Comparison of ENCODE assay signal across 8 cellular contexts in the genomic region with DNA sequence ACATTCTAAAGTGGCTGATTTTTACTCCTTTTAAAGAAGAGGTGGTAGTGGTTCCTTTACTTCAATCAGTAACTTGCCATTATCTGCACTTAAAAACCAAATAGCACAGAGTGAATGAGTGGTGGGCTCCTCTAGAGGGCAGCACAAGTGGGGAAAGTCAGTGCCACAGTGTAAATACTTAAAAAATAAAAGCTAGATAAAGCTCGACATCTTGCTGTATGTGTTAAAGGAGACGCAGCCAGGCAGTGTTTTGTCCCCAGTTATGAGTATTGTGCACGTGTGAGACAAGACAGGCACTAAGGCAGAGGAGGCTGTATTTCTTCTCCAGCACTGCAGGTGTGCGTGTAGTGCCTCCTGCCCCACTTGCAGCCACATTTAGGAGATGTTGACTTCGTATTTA. TPM values are rescaled to one million over a fixed set of nuclear protein-coding genes. Genes with fewer than 3 reads are reported as not detected.
A peak's percentile ranks its signal among the peaks of the same experiment; 100 is the strongest.
DNase-seq lines count a peak whose midpoint lies in the region; ATAC-seq and TF ChIP-seq lines count a peak whose summit lies in the region.

No MANE protein-coding gene starts in this region.

- no peak overlapping the region for H4K5ac ChIP-seq in H9 (ENCODE audit: insufficient read length, low read depth, low read length)

- no peak overlapping the region for H2AFZ ChIP-seq in H9 (ENCODE audit: low read length)
- no peak overlapping the region for H2AFZ ChIP-seq in OCI-LY7 (ENCODE audit: low read length)

- POLR2A ChIA-PET in activated CD4-positive, alpha-beta T cell treated with anti-CD3 and anti-CD28 coated beads for 36 hours (lab: Charles Lee): no interaction called here
- POLR2A ChIA-PET in OCI-LY7 (lab: Charles Lee): interaction anchor here (0.9 kb wide), 1 partner anchor 11 kb away, joined by 3 read pairs; no protein-coding TSS in a partner anchor
- POLR2A ChIA-PET in naive thymus-derived CD4-positive, alpha-beta T cell (lab: Charles Lee): no interaction called here

- H3K4me1 Mint-ChIP-seq in activated CD4-positive, alpha-beta T cell treated with anti-CD3 and anti-CD28 coated beads for 36 hours: peaks cover 9% of the 10 kb centered on the region
- peaks cover 4 to 7% of the 10 kb centered on the region in 2 experiments; a peak in 3 of 4 replicates for H3K4me1 Mint-ChIP-seq in H9
- peaks cover 0 to 8% (median 5%) of the 10 kb centered on the region in 7 donors for H3K4me1 Mint-ChIP-seq in naive thymus-derived CD4-positive, alpha-beta T cell

- no peaks in the 10 kb centered on the region for H3K9me3 Mint-ChIP-seq in activated CD4-positive, alpha-beta T cell treated with anti-CD3 and anti-CD28 coated beads for 36 hours (ENCODE audit: low read depth)
- no peaks in the 10 kb centered on the region for H3K9me3 Mint-ChIP-seq in H9
- H3K9me3 Mint-ChIP-seq in naive thymus-derived CD4-positive, alpha-beta T cell: no peaks in the 10 kb centered on the region

- intact Hi-C loops in activated CD4-positive, alpha-beta T cell treated with anti-CD3 and anti-CD28 coated beads for 36 hours (cut with DNase I, micrococcal nuclease): loop anchor here (2.0 to 5.0 kb wide), 2 partner anchors 119 to 352 kb away; no protein-coding TSS in a partner anchor
- intact Hi-C loops in OCI-LY7 (cut with micrococcal nuclease; ENCODE audit: unreplicated experiment): no loop called here
- intact Hi-C loops in naive thymus-derived CD4-positive, alpha-beta T cell (cut with micrococcal nuclease): loop anchor here (1.0 to 2.0 kb wide), 3 partner anchors 16 to 356 kb away; no protein-coding TSS in a partner anchor

- no peaks in the 10 kb centered on the region for H3K9me2 ChIP-seq in OCI-LY7 (ENCODE audit: insufficient read depth, low read length)

- H3K79me1 ChIP-seq in H9 (ENCODE audit: insufficient read depth, low read depth, low read length, poor library complexity, severe bottlenecking): no peaks in the 10 kb centered on the region

- H4K8ac ChIP-seq in H9 (replicated peaks; ENCODE audit: insufficient read length, low read depth, low read length): no peak overlapping the region

- peaks cover 20% of the 10 kb centered on the region for H3K36me3 Mint-ChIP-seq in activated CD4-positive, alpha-beta T cell treated with anti-CD3 and anti-CD28 coated beads for 36 hours (ENCODE audit: low read depth)
- H3K36me3 Mint-ChIP-seq in H9 (ENCODE audit: insufficient read depth in 1 of 3, low read depth in 3 of 3): no peaks in the 10 kb centered on the region
- peaks cover 6 to 52% (median 19%) of the 10 kb centered on the region in 5 donors for H3K36me3 Mint-ChIP-seq in naive thymus-derived CD4-positive, alpha-beta T cell

- no peaks in the 10 kb centered on the region for H3K27me3 Mint-ChIP-seq in activated CD4-positive, alpha-beta T cell treated with anti-CD3 and anti-CD28 coated beads for 36 hours
- H3K27me3 Mint-ChIP-seq in H9 (ENCODE audit: low read depth): no peaks in the 10 kb centered on the region
- no peaks in the 10 kb centered on the region for H3K27me3 Mint-ChIP-seq in naive thymus-derived CD4-positive, alpha-beta T cell

- H3K27ac ChIP-seq in H9 (ENCODE audit: insufficient read length, low read depth, low read length) (no peak overlapping the region), OCI-LY7 (ENCODE audit: low read depth, low read length, poor library complexity, severe bottlenecking) (no peak overlapping the region)
- no peak overlapping the region for H3K27ac ChIP-seq in naive thymus-derived CD4-positive, alpha-beta T cell (ENCODE audit: low read depth, low read length)

- no TSS peak for BruUV-seq in OCI-LY7 (replicated peaks; lab: Mats Ljungman, UMichigan)

- peak; percentile 51 for DNase-seq in activated CD4-positive, alpha-beta T cell treated with anti-CD3 and anti-CD28 coated beads for 36 hours
- DNase-seq in activated CD4-positive, alpha-beta T cell treated with anti-CD3 and anti-CD28 coated beads for 1 hour: no peak
- peak; percentile 44 for DNase-seq in H9
- DNase-seq in OCI-LY7 (ENCODE audit: low spot score): peak; percentile 32
- peak; percentile 56 to 65 for DNase-seq in cardiac fibroblast (ENCODE audit: low read depth in 2 of 2)
- DNase-seq in naive thymus-derived CD4-positive, alpha-beta T cell: peak in 6 of 9 donors; percentile 11 to 52 (median 34)
- DNase-seq in ecto neural progenitor cell (ENCODE audit: low spot score): no peak
- DNase-seq in NCI-H146 (lab: John Stamatoyannopoulos, UW): no peak

- no peaks in the 10 kb centered on the region for H3K23me2 ChIP-seq in H9 (ENCODE audit: insufficient read length, low read depth, low read length, poor library complexity, severe bottlenecking)

- H3K4me1 ChIP-seq in H9 (ENCODE audit: insufficient read depth, low read length) (no peaks in the 10 kb centered on the region), OCI-LY7 (ENCODE audit: insufficient read depth, low read length, poor library complexity, severe bottlenecking) (no peaks in the 10 kb centered on the region)
- H3K4me1 ChIP-seq in naive thymus-derived CD4-positive, alpha-beta T cell (ENCODE audit: control insufficient read depth in 2 of 2, insufficient read depth in 2 of 2, low read length in 2 of 2): no peaks in the 10 kb centered on the region

- H3K14ac ChIP-seq in H9 (ENCODE audit: insufficient read depth, low read length): no peak overlapping the region

- H4K20me1 ChIP-seq in H9 (ENCODE audit: control insufficient read depth, insufficient read depth, insufficient read length) (no peaks in the 10 kb centered on the region), OCI-LY7 (ENCODE audit: insufficient read depth, low read length) (no peaks in the 10 kb centered on the region)

- H3K56ac ChIP-seq in H9 (ENCODE audit: insufficient read length, low read depth, low read length): no peak overlapping the region

- H2BK15ac ChIP-seq in H9 (ENCODE audit: low read depth, low read length): no peak overlapping the region

- H4K91ac ChIP-seq in H9 (ENCODE audit: insufficient read length, low read depth, low read length): no peak overlapping the region

- H3K27ac Mint-ChIP-seq in activated CD4-positive, alpha-beta T cell treated with anti-CD3 and anti-CD28 coated beads for 36 hours: no peak overlapping the region
- H3K27ac Mint-ChIP-seq in H9: no peak overlapping the region
- H3K27ac Mint-ChIP-seq in naive thymus-derived CD4-positive, alpha-beta T cell: peak overlapping the region in 5 of 9 donors; percentile 2 to 59 (median 54)

- H3K18ac ChIP-seq in H9 (ENCODE audit: insufficient read length, low read depth, low read length): no peak overlapping the region

- H3K4ac ChIP-seq in H9 (ENCODE audit: low read depth, low read length): no peak overlapping the region

- no peaks in the 10 kb centered on the region for H3K9me3 ChIP-seq in H9 (ENCODE audit: control insufficient read depth, low read depth, low read length)
- no peaks in the 10 kb centered on the region for H3K9me3 ChIP-seq in OCI-LY7 (ENCODE audit: low read length)
- no peaks in the 10 kb centered on the region for H3K9me3 ChIP-seq in naive thymus-derived CD4-positive, alpha-beta T cell (ENCODE audit: control insufficient read depth in 2 of 3, low read length in 3 of 3)

- H2BK12ac ChIP-seq in H9 (ENCODE audit: insufficient read length, low read depth, low read length): no peak overlapping the region

- CTCF ChIA-PET in activated CD4-positive, alpha-beta T cell treated with anti-CD3 and anti-CD28 coated beads for 36 hours (lab: Charles Lee): interaction anchor here (0.6 to 1.7 kb wide), 15 partner anchors 10 to 350 kb away, joined by 3 to 11 read pairs (median 4); a partner anchor contains a TSS
- CTCF ChIA-PET in OCI-LY7 (lab: Charles Lee; ENCODE audit: unreplicated experiment): interaction anchor here (0.6 kb wide), 1 partner anchor 57 kb away, joined by 3 read pairs; no protein-coding TSS in a partner anchor
- CTCF ChIA-PET in naive thymus-derived CD4-positive, alpha-beta T cell (lab: Charles Lee): interaction anchor here (0.6 to 1.3 kb wide), 6 partner anchors 12 to 1479 kb away, joined by 3 to 5 read pairs (median 3); no protein-coding TSS in a partner anchor

- TF ChIP-seq CTCF in H9 (conservative IDR thresholded peaks at IDR 0.05) (peak; percentile 86), OCI-LY7 (conservative IDR thresholded peaks at IDR 0.05; ENCODE audit: low read length) (peak; percentile 83), cardiac fibroblast (IDR thresholded peaks at IDR 0.05; ENCODE audit: low read depth, low read length) (peak; percentile 54)

- H3K4me3 ChIP-seq in OCI-LY7 (ENCODE audit: low read depth, low read length, poor library complexity, severe bottlenecking) (no peak overlapping the region), cardiac fibroblast (replicated peaks in 1 of 2; ENCODE audit: low read depth in 2 of 2, low read length in 2 of 2) (no peak overlapping the region)
- H3K4me3 ChIP-seq in naive thymus-derived CD4-positive, alpha-beta T cell (ENCODE audit: low read length): no peak overlapping the region

- H3K27me3 ChIP-seq in H9 (ENCODE audit: insufficient read depth, low read length): no peaks in the 10 kb centered on the region
- no peaks in the 10 kb centered on the region for H3K27me3 ChIP-seq in naive thymus-derived CD4-positive, alpha-beta T cell (ENCODE audit: control insufficient read depth in 2 of 2, insufficient read depth in 2 of 2, low read length in 2 of 2)

- H3K4me2 ChIP-seq in H9 (ENCODE audit: insufficient read depth, insufficient read length, low read length) (no peak overlapping the region), OCI-LY7 (ENCODE audit: low read length) (no peak overlapping the region)

- H2AK5ac ChIP-seq in H9 (ENCODE audit: insufficient read length, low read length): no peak overlapping the region

- no peak overlapping the region for H3T11ph ChIP-seq in H9 (ENCODE audit: low read length)

- no peak overlapping the region for H2BK120ac ChIP-seq in H9 (ENCODE audit: low read depth, low read length, poor library complexity, severe bottlenecking)

- H3K79me2 ChIP-seq in H9 (ENCODE audit: insufficient read depth, low read length) (no peaks in the 10 kb centered on the region), OCI-LY7 (ENCODE audit: insufficient read depth, low read depth, low read length) (no peaks in the 10 kb centered on the region)

- no CpG with 5 or more reads among the region's 5 CpGs for WGBS in H9 (ENCODE audit: extremely low coverage, insufficient read length, low lambda C conversion rate)

- H3K4me3 Mint-ChIP-seq in activated CD4-positive, alpha-beta T cell treated with anti-CD3 and anti-CD28 coated beads for 36 hours: no peak overlapping the region
- H3K4me3 Mint-ChIP-seq in H9: no peak overlapping the region
- H3K4me3 Mint-ChIP-seq in naive thymus-derived CD4-positive, alpha-beta T cell: no peak overlapping the region

- H3K9ac ChIP-seq in H9 (ENCODE audit: extremely low read depth, insufficient read length, low read length): no peak overlapping the region

- no peak overlapping the region for H3K23ac ChIP-seq in H9 (ENCODE audit: insufficient read length, low read depth, low read length)

- no peak overlapping the region for H2BK20ac ChIP-seq in H9 (ENCODE audit: low read depth, low read length, poor library complexity, severe bottlenecking)

- ATAC-seq in activated CD4-positive, alpha-beta T cell treated with anti-CD3 and anti-CD28 coated beads for 36 hours: peak; percentile 77
- ATAC-seq in naive thymus-derived CD4-positive, alpha-beta T cell: peak; percentile 64

- no peak overlapping the region for H2BK5ac ChIP-seq in H9 (ENCODE audit: insufficient read length, low read length)

- no peaks in the 10 kb centered on the region for H3K36me3 ChIP-seq in OCI-LY7 (ENCODE audit: insufficient read depth, low read length)
- H3K36me3 ChIP-seq in naive thymus-derived CD4-positive, alpha-beta T cell (ENCODE audit: control insufficient read depth in 2 of 3, insufficient read depth in 3 of 3, low read length in 3 of 3): peaks cover 11 to 70% (median 16%) of the 10 kb centered on the region in 3 experiments

RNA-seq across cellular contexts. Expression of a gene that starts 24.6 kb away (rescaled TPM):
- 1 to 10 TPM; 4.9 to 5.2 TPM for total RNA-seq in activated CD4-positive, alpha-beta T cell treated with anti-CD3 and anti-CD28 coated beads for 36 hours
- total RNA-seq in H9 (2021) (2.1 and 2.2 TPM in 2 replicates), OCI-LY7 (2022) (0.29 and 0.37 TPM in 2 replicates)
- 0.57 and 1.1 TPM in 2 replicates for total RNA-seq in OCI-LY7 (2014; rRNA removed; shearing (Covaris generic))
- total RNA-seq in naive thymus-derived CD4-positive, alpha-beta T cell: 10 to 100 TPM in 1 of 5 experiments, 1 to 10 TPM in 4; 1.4 to 11.7 (median 4.5) TPM
- polyA plus RNA-seq in naive thymus-derived CD4-positive, alpha-beta T cell: 1 to 10 TPM; 1.5 to 3.0 TPM

Comparison
In these comparisons a context has a peak if more than half of its experiments do, and no peak if none do; other contexts are left out.
1. DNase-seq: peak in activated CD4-positive, alpha-beta T cell treated with anti-CD3 and anti-CD28 coated beads for 36 hours (single experiment), H9 (single experiment), OCI-LY7 (single experiment), cardiac fibroblast (2 of 2) and naive thymus-derived CD4-positive, alpha-beta T cell (6 of 9); none in activated CD4-positive, alpha-beta T cell treated with anti-CD3 and anti-CD28 coated beads for 1 hour (single experiment), ecto neural progenitor cell (single experiment) and NCI-H146 (single experiment).
2. H3K27ac Mint-ChIP-seq: peak in naive thymus-derived CD4-positive, alpha-beta T cell (5 of 9); none in activated CD4-positive, alpha-beta T cell treated with anti-CD3 and anti-CD28 coated beads for 36 hours (single experiment) and H9 (0 of 3).
3. Peak in every context shown above with its lines, with median percentiles within 50 percentile points of each other: CTCF ChIP-seq.